In the genomic region with DNA sequence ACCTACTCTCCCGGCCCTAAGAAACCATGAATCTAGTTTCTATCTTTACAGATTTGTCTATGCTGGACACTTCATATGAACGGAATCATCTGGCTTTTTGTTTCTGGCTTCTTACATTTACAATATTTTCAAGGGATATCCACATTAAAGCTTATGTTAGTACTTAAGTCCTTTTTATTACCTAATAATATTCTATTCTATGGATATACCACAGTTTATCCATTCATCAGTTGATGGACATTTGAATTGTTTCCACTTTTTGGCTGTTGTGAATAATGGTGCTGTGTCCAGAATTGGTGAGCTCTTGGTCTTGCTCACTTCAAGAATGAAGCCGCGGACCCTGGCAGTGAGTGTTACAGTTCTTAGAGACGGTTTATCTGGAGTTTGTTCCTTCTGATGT, we compare ENCODE assay signal across 4 cellular contexts. TPM values are rescaled to one million over a fixed set of nuclear protein-coding genes. Genes with fewer than 3 reads are reported as not detected.
"Had no signal": no experiment of that assay in that cellular context is flagged by ENCODE, and none has a peak within 500 bp of the region (broad histone marks: within the 10 kb centered on the region; RNA-seq: fewer than 3 reads in every experiment).

No MANE protein-coding gene starts in this region.

- DNase-seq: GDM1, GF-D8 had no signal

- H3K4me3 ChIP-seq: GM12878 had no signal

- ATAC-seq: GM12878 had no signal

RNA-seq across cellular contexts. Expression of a gene that starts 42.6 kb away (rescaled TPM):
- total RNA-seq: G401 had no signal
